14 cellular contexts compared by ENCODE assay signal in genomic region chr6:17484201-17484606, GRCh38.
DNase-seq lines count a peak whose midpoint lies in the region; ATAC-seq lines count a peak whose summit lies in the region.
"Had no signal": no experiment of that assay in that cellular context is flagged by ENCODE, and none has a peak within 500 bp of the region (broad histone marks: within the 10 kb centered on the region; RNA-seq: fewer than 3 reads in every experiment).

No MANE protein-coding gene starts in this region.

- DNase-seq in DMS 273 treated with DMSO at 0.1 percent for 48 hours (lab: John Stamatoyannopoulos, UW) = peak; percentile 69
- DNase-seq in NCI-H1694 treated with DMSO at 0.1 percent for 48 hours (lab: John Stamatoyannopoulos, UW) = peak; percentile 94
- DNase-seq in NCI-H526 treated with DMSO at 0.1 percent for 48 hours (lab: John Stamatoyannopoulos, UW) = peak; percentile 67
- no peak for DNase-seq in left ventricle myocardium superior
- DNase-seq in HCEC 1CT = no peak
- no peak for DNase-seq in NCI-H82 treated with DMSO at 0.1 percent for 48 hours (lab: John Stamatoyannopoulos, UW; ENCODE audit: unreplicated experiment)
- no peak for DNase-seq in DMS79 (lab: John Stamatoyannopoulos, UW)
- DNase-seq: activated CD4-positive, alpha-beta T cell treated with anti-CD3 and anti-CD28 coated beads, Interleukin-2, amount 10 ng/mL, durations not matched to agents 7 days and 5 days; cortex of kidney; lower lobe of right lung; naive B cell; OCI-M1; uterus had no signal

- intact Hi-C loops in left ventricle myocardium superior (cut with micrococcal nuclease) = no loop called here

- ATAC-seq in left ventricle myocardium superior (peak; percentile 64), HG02981 (IDR thresholded peaks at IDR 0.05; ENCODE audit: unreplicated experiment) (no peak)
- ATAC-seq: lower lobe of right lung had no signal

Comparison
In these comparisons a context has a peak if more than half of its experiments do, and no peak if none do; other contexts are left out.
1. DNase-seq: peak in DMS 273 treated with DMSO at 0.1 percent for 48 hours (single experiment), NCI-H1694 treated with DMSO at 0.1 percent for 48 hours (single experiment) and NCI-H526 treated with DMSO at 0.1 percent for 48 hours (single experiment); none in left ventricle myocardium superior (single experiment), HCEC 1CT (single experiment), NCI-H82 treated with DMSO at 0.1 percent for 48 hours (single experiment) and DMS79 (single experiment).